ENCODE assay signal across 10 cellular contexts in genomic region chr22:37819100-37819433, GRCh38. TPM values are rescaled to one million over a fixed set of nuclear protein-coding genes. Genes with fewer than 3 reads are reported as not detected.
DNase-seq lines count a peak whose midpoint lies in the region; ATAC-seq and TF ChIP-seq lines count a peak whose summit lies in the region.
"Had no signal": no experiment of that assay in that cellular context is flagged by ENCODE, and none has a peak within 500 bp of the region (broad histone marks: within the 10 kb centered on the region; RNA-seq: fewer than 3 reads in every experiment).

No MANE protein-coding gene starts in this region.

- H3K4me1 ChIP-seq in HUES48 (ENCODE audit: control insufficient read depth, insufficient read depth, low read length), result peaks cover 19% of the 10 kb centered on the region
- peaks cover 15 to 18% of the 10 kb centered on the region in 2 donors for H3K4me1 ChIP-seq in adrenal gland (replicated peaks in 1 of 2)

- no peaks in the 10 kb centered on the region for H3K9me3 ChIP-seq in HUES48 (ENCODE audit: control insufficient read depth, insufficient read depth, low read length)
- no peaks in the 10 kb centered on the region for H3K9me3 ChIP-seq in adrenal gland (replicated peaks in 1 of 3)

- DNase-seq in endothelial cell (ENCODE audit: low spot score) (no peak), HCEC 1CT (no peak), EL (no peak), adrenal gland (no peak)
- DNase-seq: midbrain had no signal

- peak overlapping the region; percentile 55 for H3K4me3 ChIP-seq in HUES48 (ENCODE audit: low read depth, low read length)
- H3K4me3 ChIP-seq in adrenal gland, result peak overlapping the region in 1 of 4 donors; percentile 56

- ATAC-seq in HG02938 (IDR thresholded peaks at IDR 0.05; ENCODE audit: unreplicated experiment), result no peak

- no peaks in the 10 kb centered on the region for H3K36me3 Mint-ChIP-seq in endothelial cell (ENCODE audit: low read depth, unreplicated experiment)
- peaks cover 4% of the 10 kb centered on the region for H3K36me3 Mint-ChIP-seq in nephron (ENCODE audit: low read depth)

- TF ChIP-seq POLR2A in adrenal gland (IDR thresholded peaks at IDR 0.05), result no peak

- 17 to 24% (median 19%) methylated on average over 11 to 14 of the region's 14 CpGs for WGBS in adrenal gland, 4 donors

- peaks cover 38% of the 10 kb centered on the region for H3K27me3 ChIP-seq in HUES48 (ENCODE audit: control insufficient read depth, insufficient read depth, low read length)
- H3K27me3 ChIP-seq in adrenal gland, result no peaks in the 10 kb centered on the region

- peaks cover 9% of the 10 kb centered on the region for H3K27me3 Mint-ChIP-seq in endothelial cell (ENCODE audit: unreplicated experiment)
- H3K27me3 Mint-ChIP-seq in nephron (ENCODE audit: low read depth), result peaks cover 52% of the 10 kb centered on the region

- H3K27ac Mint-ChIP-seq in endothelial cell (ENCODE audit: unreplicated experiment) (no peak overlapping the region), nephron (no peak overlapping the region)
- H3K27ac Mint-ChIP-seq: activated CD4-positive, alpha-beta T cell treated with anti-CD3 and anti-CD28 coated beads, Interleukin-2, amount 10 ng/mL, durations not matched to agents 7 days and 5 days had no signal

- peaks cover 15% of the 10 kb centered on the region for H3K36me3 ChIP-seq in HUES48 (ENCODE audit: control insufficient read depth, insufficient read depth, low read length)
- H3K36me3 ChIP-seq in adrenal gland (replicated peaks in 1 of 2), result peaks cover 0 to 6% of the 10 kb centered on the region in 2 donors

- H3K27ac ChIP-seq in 22Rv1 (peak overlapping the region; percentile 85), HUES48 (ENCODE audit: low read depth, low read length) (no peak overlapping the region), adrenal gland (peak overlapping the region in 2 of 5 donors; percentile 85 to 92)

- TF ChIP-seq CTCF in 22Rv1 (IDR thresholded peaks at IDR 0.05) (no peak), endothelial cell (IDR thresholded peaks at IDR 0.05; ENCODE audit: unreplicated experiment) (no peak), nephron (IDR thresholded peaks at IDR 0.05; ENCODE audit: unreplicated experiment in 3 of 3) (no peak), adrenal gland (IDR thresholded peaks at IDR 0.05) (no peak)

- intact Hi-C loops in adrenal gland (cut with DNase I), result loop anchor here (5.0 to 10.0 kb wide), 3 partner anchors 43 to 146 kb away; no protein-coding TSS in a partner anchor

- 0 out of 2 replicates have a peak overlapping the region, but pooled peaks have one; percentile 51 for H3K9ac ChIP-seq in HUES48 (ENCODE audit: low read depth, low read length)

- H3K4me1 Mint-ChIP-seq in endothelial cell (ENCODE audit: unreplicated experiment) (peaks cover 10% of the 10 kb centered on the region), nephron (peaks cover 15% of the 10 kb centered on the region)

- no peaks in the 10 kb centered on the region for H3K9me3 Mint-ChIP-seq in endothelial cell (ENCODE audit: unreplicated experiment)
- H3K9me3 Mint-ChIP-seq in nephron, result no peaks in the 10 kb centered on the region
- H3K9me3 Mint-ChIP-seq: activated CD4-positive, alpha-beta T cell treated with anti-CD3 and anti-CD28 coated beads, Interleukin-2, amount 10 ng/mL, durations not matched to agents 7 days and 5 days had no signal

- peak overlapping the region; percentile 79 for H3K4me3 Mint-ChIP-seq in endothelial cell (ENCODE audit: unreplicated experiment)
- H3K4me3 Mint-ChIP-seq in nephron, result peak overlapping the region; percentile 53 to 65 (median 63)
- H3K4me3 Mint-ChIP-seq: activated CD4-positive, alpha-beta T cell treated with anti-CD3 and anti-CD28 coated beads, Interleukin-2, amount 10 ng/mL, durations not matched to agents 7 days and 5 days had no signal

RNA-seq across cellular contexts. Expression of gene GALR3, which starts 4.1 kb away (rescaled TPM):
- total RNA-seq in endothelial cell (ENCODE audit: unreplicated experiment) (not detected), adrenal gland (under 1 TPM in 1 of 8 donors, not detected in 7; 0.19 TPM)
- not detected for polyA plus RNA-seq in adrenal gland
- total RNA-seq: activated CD4-positive, alpha-beta T cell treated with anti-CD3 and anti-CD28 coated beads, Interleukin-2, amount 10 ng/mL, durations not matched to agents 7 days and 5 days had no signal

RNA-seq across cellular contexts. Expression of gene GCAT, which starts 11.3 kb away (rescaled TPM):
- total RNA-seq in endothelial cell (ENCODE audit: unreplicated experiment), result 4.1 TPM
- total RNA-seq in adrenal gland, result 10 to 100 TPM; 20.5 to 87.9 (median 30.4) TPM
- polyA plus RNA-seq in adrenal gland, result 10 to 100 TPM; 18.2 to 37.2 (median 37.1) TPM

RNA-seq across cellular contexts. Expression of gene ANKRD54, which starts 25.1 kb away (rescaled TPM):
- total RNA-seq in endothelial cell (ENCODE audit: unreplicated experiment) (14.4 TPM), adrenal gland (100 to 1,000 TPM in 1 of 8 donors, 10 to 100 TPM in 7; 24.0 to 114 (median 42.2) TPM)
- polyA plus RNA-seq in adrenal gland, result 10 to 100 TPM; 32.9 to 44.1 (median 40.6) TPM

RNA-seq across cellular contexts. Expression of gene EIF3L, which starts 30.2 kb away (rescaled TPM):
- total RNA-seq in endothelial cell (ENCODE audit: unreplicated experiment) (732 TPM), adrenal gland (100 to 1,000 TPM; 188 to 474 (median 396) TPM)
- 100 to 1,000 TPM; 210 to 425 (median 291) TPM for polyA plus RNA-seq in adrenal gland
